ENCODE assay signal across 8 cellular contexts in the genomic region with DNA sequence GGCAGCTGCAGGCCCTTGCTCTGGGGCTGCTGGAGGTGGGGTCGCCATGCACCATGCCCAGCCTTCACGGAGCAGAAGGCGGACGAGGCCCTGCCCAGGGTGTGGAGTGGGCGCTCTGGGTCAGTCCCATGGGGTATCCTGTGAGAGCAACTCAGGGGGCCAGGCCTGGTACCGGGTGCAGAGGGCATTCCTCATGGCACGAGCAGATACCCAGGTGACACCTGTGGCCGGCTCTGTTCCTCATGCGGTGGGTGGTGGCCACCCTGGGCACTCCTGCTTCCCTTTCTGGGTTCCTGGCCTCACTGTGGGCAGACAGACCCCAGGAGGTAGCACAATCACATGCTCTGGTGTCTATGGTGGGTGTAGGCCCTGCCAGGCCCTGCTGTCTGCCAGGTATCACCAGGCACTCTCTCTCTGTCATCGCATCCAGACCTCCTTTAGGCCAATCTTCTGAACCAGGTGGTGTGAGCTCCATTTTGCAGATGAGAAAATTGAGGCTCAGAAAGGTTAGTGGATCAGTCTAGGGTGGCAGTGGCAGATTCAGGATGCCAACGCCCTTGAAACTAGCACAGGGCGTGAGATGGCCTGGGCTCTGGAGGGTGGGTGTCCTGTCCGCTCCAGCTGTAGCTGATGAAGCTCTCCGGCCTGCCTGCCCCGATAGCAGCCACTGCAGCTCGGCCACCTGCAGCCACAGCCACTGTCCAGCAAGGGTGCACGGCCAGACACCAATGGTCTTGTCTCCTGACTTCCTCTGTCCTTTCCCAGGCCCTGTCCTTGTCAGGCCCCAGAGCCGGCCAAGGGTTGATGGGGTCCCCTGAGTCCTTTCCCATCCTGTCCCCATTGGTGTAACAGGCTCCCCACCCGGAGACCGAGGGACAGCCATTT. TPM values are rescaled to one million over a fixed set of nuclear protein-coding genes. Genes with fewer than 3 reads are reported as not detected.
DNase-seq lines count a peak whose midpoint lies in the region; ATAC-seq and TF ChIP-seq lines count a peak whose summit lies in the region.

No MANE protein-coding gene starts in this region.

- H3K4me3 ChIP-seq in SJCRH30 (peak overlapping the region; percentile 50), esophagus (ENCODE audit: low read depth in 1 of 2, low read length in 2 of 2) (no peak overlapping the region), prostate gland (no peak overlapping the region)

- peaks cover 46% of the 10 kb centered on the region for H3K4me1 ChIP-seq in SJCRH30
- peaks cover 13 to 34% of the 10 kb centered on the region in 2 donors for H3K4me1 ChIP-seq in esophagus (ENCODE audit: control insufficient read depth in 2 of 2, insufficient read depth in 2 of 2, low read length in 1 of 2)
- H3K4me1 ChIP-seq in prostate gland (replicated peaks): peaks cover 10% of the 10 kb centered on the region

- DNase-seq in Calu3: no peak
- no peak for DNase-seq in SJCRH30
- DNase-seq in prostate gland (ENCODE audit: low spot score): no peak
- no peak for DNase-seq in NCI-H345 treated with DMSO at 0.1 percent for 48 hours (lab: John Stamatoyannopoulos, UW; ENCODE audit: unreplicated experiment)
- no peak for DNase-seq in erythroblast (lab: John Stamatoyannopoulos, UW)
- no peak for DNase-seq in AML-193 (lab: John Stamatoyannopoulos, UW)

- TF ChIP-seq CTCF in Calu3 (IDR thresholded peaks at IDR 0.05; ENCODE audit: unreplicated experiment): no peak
- no peak for TF ChIP-seq CTCF in prostate gland (IDR thresholded peaks at IDR 0.05)

- TF ChIP-seq POLR2A in prostate gland (IDR thresholded peaks at IDR 0.05) (no peak), erythroblast (IDR thresholded peaks at IDR 0.05; ENCODE audit: low read length) (no peak)

- intact Hi-C loops in Calu3 (cut with micrococcal nuclease; ENCODE audit: unreplicated experiment): loop anchor here (5.0 kb wide), 1 partner anchor 120 kb away; no protein-coding TSS in a partner anchor
- intact Hi-C loops in prostate gland (cut with DNase I): no loop called here

- whole genome bisulfite sequencing in esophagus, 2 donors: 76 to 84% methylated on average over 20 of the region's 20 CpGs
- 85% methylated on average over 20 of the region's 20 CpGs for WGBS in prostate gland

- no peaks in the 10 kb centered on the region for H3K9me3 Mint-ChIP-seq in Calu3 (ENCODE audit: low read depth, unreplicated experiment)

- peak overlapping the region; percentile 98 for H3K27ac ChIP-seq in SJCRH30
- H3K27ac ChIP-seq in esophagus (ENCODE audit: low read depth in 2 of 2, low read length in 1 of 2): peak overlapping the region; percentile 42 to 85
- H3K27ac ChIP-seq in prostate gland: peak overlapping the region; percentile 72 to 77

- peaks cover 17% of the 10 kb centered on the region for H3K36me3 Mint-ChIP-seq in Calu3 (ENCODE audit: insufficient read depth, unreplicated experiment)

- peak overlapping the region; percentile 82 for H3K27ac Mint-ChIP-seq in Calu3 (ENCODE audit: unreplicated experiment)

- CTCF ChIA-PET in Calu3 (lab: Charles Lee): interaction anchor here (1.0 to 2.2 kb wide), 5 partner anchors 8 to 29 kb away, joined by 3 to 8 read pairs (median 4); partner anchors contain the start of genes CHRM4 and DGKZ

- H3K9me3 ChIP-seq in SJCRH30 (replicated peaks) (no peaks in the 10 kb centered on the region), esophagus (ENCODE audit: control insufficient read depth in 2 of 2, insufficient read depth in 1 of 2, low read depth in 1 of 2, low read length in 1 of 2) (no peaks in the 10 kb centered on the region), prostate gland (no peaks in the 10 kb centered on the region)

- H3K4me3 Mint-ChIP-seq in Calu3 (ENCODE audit: low read depth, unreplicated experiment): peak overlapping the region; percentile 56

- BruUV-seq in Calu3 (replicated peaks; lab: Mats Ljungman, UMichigan): no TSS peak

- no peaks in the 10 kb centered on the region for H3K36me3 ChIP-seq in SJCRH30
- peaks cover 0 to 8% of the 10 kb centered on the region in 2 donors for H3K36me3 ChIP-seq in esophagus (ENCODE audit: control insufficient read depth in 2 of 2, insufficient read depth in 2 of 2, low read length in 1 of 2)
- no peaks in the 10 kb centered on the region for H3K36me3 ChIP-seq in prostate gland

- peaks cover 32% of the 10 kb centered on the region for H3K4me1 Mint-ChIP-seq in Calu3 (ENCODE audit: low read depth, unreplicated experiment)

- H3K27me3 ChIP-seq in SJCRH30 (no peaks in the 10 kb centered on the region), esophagus (ENCODE audit: control insufficient read depth in 1 of 2, insufficient read depth in 2 of 2, low read length in 2 of 2) (no peaks in the 10 kb centered on the region), prostate gland (replicated peaks; ENCODE audit: insufficient read depth) (no peaks in the 10 kb centered on the region)

- no peak for ATAC-seq in HG03108 (IDR thresholded peaks at IDR 0.05; ENCODE audit: unreplicated experiment)

- no peaks in the 10 kb centered on the region for H3K27me3 Mint-ChIP-seq in Calu3 (ENCODE audit: unreplicated experiment)

RNA-seq across cellular contexts. Expression of gene DGKZ, which starts 15.1 kb away (rescaled TPM):
- total RNA-seq in Calu3 (2022) (38.0 and 40.2 TPM in 2 replicates), prostate gland (10 to 100 TPM; 53.6 to 95.0 TPM)
- total RNA-seq in SJCRH30 (2014; rRNA removed; shearing (Covaris generic)): 34.2 and 42.1 TPM in 2 replicates
- 10 to 100 TPM; 27.3 to 36.6 TPM for polyA plus RNA-seq in esophagus

RNA-seq across cellular contexts. Expression of gene MDK, which starts 19.1 kb away (rescaled TPM):
- total RNA-seq in Calu3 (2022) (74.9 and 139 TPM in 2 replicates), prostate gland (100 to 1,000 TPM in 1 of 2 donors, 10 to 100 TPM in 1; 71.6 to 164 TPM)
- total RNA-seq in SJCRH30 (2014; rRNA removed; shearing (Covaris generic)): 122 and 142 TPM in 2 replicates
- polyA plus RNA-seq in esophagus: 10 to 100 TPM; 19.9 to 24.3 TPM

RNA-seq across cellular contexts. Expression of gene CHRM4, which starts 29.2 kb away (rescaled TPM):
- total RNA-seq in Calu3 (2022): not detected in 2 replicates
- total RNA-seq in SJCRH30 (2014; rRNA removed; shearing (Covaris generic)): 0.81 and 0.97 TPM in 2 replicates
- under 1 TPM in 1 of 2 donors, not detected in 1; 0.02 TPM for polyA plus RNA-seq in esophagus
- 1 to 10 TPM in 1 of 2 donors, not detected in 1; 2.8 TPM for total RNA-seq in prostate gland
